ENCODE assay signal across 8 cellular contexts in genomic region chr10:119103687-119104652, GRCh38. TPM values are rescaled to one million over a fixed set of nuclear protein-coding genes. Genes with fewer than 3 reads are reported as not detected.
DNase-seq lines count a peak whose midpoint lies in the region; ATAC-seq and TF ChIP-seq lines count a peak whose summit lies in the region.

TSS of gene DENND10 (plus strand) at chr10:119104113. CDS start at chr10:119104143, 30 bp downstream.

- no peak for TF ChIP-seq EP300 in esophagus muscularis mucosa (IDR thresholded peaks at IDR 0.05)

- intact Hi-C loops in esophagus muscularis mucosa (cut with DNase I): no loop called here

- 11% methylated on average over 22 of the region's 98 CpGs for WGBS in esophagus muscularis mucosa

- TF ChIP-seq CTCF in esophagus muscularis mucosa (IDR thresholded peaks at IDR 0.05): no peak

- no peaks in the 10 kb centered on the region for H3K4me1 ChIP-seq in NT2/D1 (ENCODE audit: insufficient read depth, insufficient read length)
- H3K4me1 ChIP-seq in esophagus muscularis mucosa: peaks cover 10 to 21% (median 19%) of the 10 kb centered on the region in 4 donors
- H3K4me1 ChIP-seq in muscle layer of duodenum (ENCODE audit: control insufficient read depth in 1 of 2, insufficient read depth in 2 of 2, low read length in 2 of 2): peaks cover 5 to 10% of the 10 kb centered on the region in 2 donors

- ATAC-seq in GM18873 (IDR thresholded peaks at IDR 0.05; ENCODE audit: low FRiP score, unreplicated experiment) (peak; percentile 71), HG03108 (IDR thresholded peaks at IDR 0.05; ENCODE audit: unreplicated experiment) (peak; percentile 80)

- no peak for TF ChIP-seq POLR2A in esophagus muscularis mucosa (IDR thresholded peaks at IDR 0.05; ENCODE audit: low read depth)

- H3K9me3 ChIP-seq in NT2/D1 (ENCODE audit: insufficient read depth, low read length) (no peaks in the 10 kb centered on the region), esophagus muscularis mucosa (no peaks in the 10 kb centered on the region), muscle layer of duodenum (ENCODE audit: control insufficient read depth in 1 of 2, low read length in 2 of 2) (no peaks in the 10 kb centered on the region)

- H3K27ac ChIP-seq in esophagus muscularis mucosa (replicated peaks in 1 of 4) (peak within 1 kb of the TSS; percentile 82 to 88 (median 86)), muscle layer of duodenum (ENCODE audit: low read length) (peak within 1 kb of the TSS; percentile 39)

- no peaks in the 10 kb centered on the region for H3K27me3 ChIP-seq in NT2/D1 (ENCODE audit: insufficient read depth, insufficient read length)
- H3K27me3 ChIP-seq in esophagus muscularis mucosa: no peaks in the 10 kb centered on the region
- H3K27me3 ChIP-seq in muscle layer of duodenum (ENCODE audit: low read depth, low read length): no peaks in the 10 kb centered on the region

- H3K4me3 ChIP-seq in NT2/D1 (ENCODE audit: insufficient read length, low read depth): peak within 1 kb of the TSS; percentile 80
- peak within 1 kb of the TSS; percentile 92 to 96 (median 95) for H3K4me3 ChIP-seq in esophagus muscularis mucosa
- peak within 1 kb of the TSS; percentile 73 to 74 for H3K4me3 ChIP-seq in muscle layer of duodenum (ENCODE audit: low read depth in 1 of 2, low read length in 2 of 2)

- H3K36me3 ChIP-seq in NT2/D1 (ENCODE audit: insufficient read depth, insufficient read length, low read length): peaks cover 9% of the 10 kb centered on the region
- peaks cover 0 to 19% (median 12%) of the 10 kb centered on the region in 4 donors for H3K36me3 ChIP-seq in esophagus muscularis mucosa
- peaks cover 0 to 5% of the 10 kb centered on the region in 2 donors for H3K36me3 ChIP-seq in muscle layer of duodenum (ENCODE audit: control insufficient read depth in 1 of 2, insufficient read depth in 2 of 2, low read length in 2 of 2)

- H3K9ac ChIP-seq in NT2/D1 (ENCODE audit: insufficient read length, low read depth): peak within 1 kb of the TSS; percentile 88

- peak; percentile 36 to 51 for DNase-seq in AML-193 (lab: John Stamatoyannopoulos, UW)
- DNase-seq in NT2/D1 (ENCODE audit: low read depth, low spot score): peak; percentile 59
- DNase-seq in activated T-cell treated with anti-CD3 and anti-CD28 coated beads, Interleukin-2, amount 50 U/mL, for 48 hours: peak; percentile 79 to 85
- peak; percentile 96 for DNase-seq in esophagus muscularis mucosa (ENCODE audit: extremely low spot score)
- peak; percentile 64 to 65 for DNase-seq in stimulated activated CD8-positive, alpha-beta memory T cell treated with anti-CD3 and anti-CD28 coated beads, Interleukin-7, amount 100 ng/mL, for 1 hour (ENCODE audit: low read depth in 2 of 2)

RNA-seq across cellular contexts. Expression of gene DENND10, which starts in this region (rescaled TPM):
- 10 to 100 TPM; 19.1 to 23.7 (median 22.3) TPM for total RNA-seq in esophagus muscularis mucosa

Comparison
In these comparisons a context has a peak if more than half of its experiments do, and no peak if none do; other contexts are left out.
1. Peak in every context shown above with its lines: DNase-seq, ATAC-seq, H3K4me3 ChIP-seq and H3K27ac ChIP-seq.
2. DNase-seq: peak in every context shown above with its lines; median percentile 96 in esophagus muscularis mucosa; 82 in activated T-cell treated with anti-CD3 and anti-CD28 coated beads, Interleukin-2, amount 50 U/mL, for 48 hours; 64 in stimulated activated CD8-positive, alpha-beta memory T cell treated with anti-CD3 and anti-CD28 coated beads, Interleukin-7, amount 100 ng/mL, for 1 hour; 59 in NT2/D1; 44 in AML-193.